In the genomic region with DNA sequence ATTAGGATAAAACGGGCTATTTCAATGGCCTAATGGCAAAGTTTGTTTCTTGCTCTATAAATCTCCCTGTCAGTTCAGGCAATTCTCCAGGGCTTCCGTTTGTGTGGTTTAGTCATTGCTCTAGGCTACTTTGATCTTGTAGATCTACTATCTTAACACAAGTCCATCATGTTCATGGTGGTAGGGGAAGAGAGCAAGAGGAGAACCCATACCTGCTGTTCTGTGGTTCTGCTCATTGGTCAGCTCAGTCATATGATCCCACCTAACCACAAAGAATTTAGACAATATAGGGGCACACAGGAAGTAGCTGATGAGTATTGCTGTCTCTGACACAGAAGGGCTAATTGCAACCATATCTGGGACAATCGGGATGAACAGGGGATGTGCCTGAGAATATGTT, we compare ENCODE assay signal across 10 cellular contexts. TPM values are rescaled to one million over a fixed set of nuclear protein-coding genes. Genes with fewer than 3 reads are reported as not detected.
DNase-seq lines count a peak whose midpoint lies in the region; ATAC-seq and TF ChIP-seq lines count a peak whose summit lies in the region.
"Had no signal": no experiment of that assay in that cellular context is flagged by ENCODE, and none has a peak within 500 bp of the region (broad histone marks: within the 10 kb centered on the region; RNA-seq: fewer than 3 reads in every experiment).

No MANE protein-coding gene starts in this region.

- TF ChIP-seq RAD21 in Ishikawa (IDR thresholded peaks at IDR 0.05; ENCODE audit: low read depth): no peak

- DNase-seq in AG08395 (ENCODE audit: low spot score) (peak; percentile 63), adrenal gland (peak in 6 of 7 donors; percentile 33 to 71 (median 54)), NCI-H187 treated with DMSO at 0.1 percent for 48 hours (lab: John Stamatoyannopoulos, UW) (no peak), erythroblast (lab: John Stamatoyannopoulos, UW) (no peak)
- DNase-seq: activated effector memory CD4-positive, alpha-beta T cell treated with Interleukin-2 at 50 U/mL for 16 hours; NCI-H1092 had no signal

- H3K9me3 ChIP-seq in adrenal gland (replicated peaks in 1 of 3): no peaks in the 10 kb centered on the region

- H3K4me1 ChIP-seq in adrenal gland (replicated peaks in 1 of 2): no peaks in the 10 kb centered on the region

- ATAC-seq in GM18519 (IDR thresholded peaks at IDR 0.05; ENCODE audit: low FRiP score, unreplicated experiment): peak; percentile 37
- no peak for ATAC-seq in GM18907 (IDR thresholded peaks at IDR 0.05; ENCODE audit: unreplicated experiment)
- ATAC-seq in HG03045 (IDR thresholded peaks at IDR 0.05; ENCODE audit: unreplicated experiment): no peak

- WGBS in adrenal gland, 4 donors: 22 to 28% (median 25%) methylated on average over 3 of the region's 3 CpGs

- no peak for TF ChIP-seq CTCF in adrenal gland (IDR thresholded peaks at IDR 0.05)

- no peak overlapping the region for H3K4me3 ChIP-seq in adrenal gland

- no peak for TF ChIP-seq EP300 in Ishikawa (IDR thresholded peaks at IDR 0.05; ENCODE audit: borderline replicate concordance)

- H3K27ac ChIP-seq in adrenal gland: no peak overlapping the region

- intact Hi-C loops in adrenal gland (cut with DNase I): loop anchor here (10.0 kb wide), 1 partner anchor 114 kb away; a partner anchor contains a TSS

- no peak for TF ChIP-seq POLR2A in adrenal gland (IDR thresholded peaks at IDR 0.05)
- no peak for TF ChIP-seq POLR2A in erythroblast (IDR thresholded peaks at IDR 0.05; ENCODE audit: low read length)

- H3K27me3 ChIP-seq in adrenal gland: no peaks in the 10 kb centered on the region

- H3K36me3 ChIP-seq in adrenal gland (replicated peaks in 1 of 2): no peaks in the 10 kb centered on the region

TF ChIP-seq in Ishikawa, 13 proteins besides CTCF, POLR2A, EP300 and RAD21:
- TF ChIP-seq, protein P1, sequence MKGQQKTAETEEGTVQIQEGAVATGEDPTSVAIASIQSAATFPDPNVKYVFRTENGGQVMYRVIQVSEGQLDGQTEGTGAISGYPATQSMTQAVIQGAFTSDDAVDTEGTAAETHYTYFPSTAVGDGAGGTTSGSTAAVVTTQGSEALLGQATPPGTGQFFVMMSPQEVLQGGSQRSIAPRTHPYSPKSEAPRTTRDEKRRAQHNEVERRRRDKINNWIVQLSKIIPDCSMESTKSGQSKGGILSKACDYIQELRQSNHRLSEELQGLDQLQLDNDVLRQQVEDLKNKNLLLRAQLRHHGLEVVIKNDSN (IDR thresholded peaks at IDR 0.05): peak; percentile 21; the same call in 1 of the 2 replicates
- no peak for TF ChIP-seq TCF12 (IDR thresholded peaks at IDR 0.05; ENCODE audit: low read depth)

RNA-seq across cellular contexts. Expression of a gene that starts 4.9 kb away (rescaled TPM):
- 10 to 100 TPM; 56.7 to 87.5 (median 61.3) TPM for total RNA-seq in adrenal gland
- polyA plus RNA-seq in adrenal gland: 10 to 100 TPM; 15.7 to 67.1 (median 25.9) TPM

Comparison
In these comparisons a context has a peak if more than half of its experiments do, and no peak if none do; other contexts are left out.
1. DNase-seq: peak in AG08395 (single experiment) and adrenal gland (6 of 7); none in NCI-H187 treated with DMSO at 0.1 percent for 48 hours (single experiment) and erythroblast (0 of 2).